ENCODE assay signal across 9 cellular contexts in genomic region chr14:31126680-31127079, GRCh38.
"Had no signal": no experiment of that assay in that cellular context is flagged by ENCODE, and none has a peak within 500 bp of the region (broad histone marks: within the 10 kb centered on the region; RNA-seq: fewer than 3 reads in every experiment).

No MANE protein-coding gene starts in this region.

- ATAC-seq: HCT116 had no signal

- FAIRE-seq: HTR-8/SVneo had no signal

- DNase-seq: GM23248, GOT3, H7, HFFc6, KBM-7 had no signal

- H3K9me3 Mint-ChIP-seq: HFFc6, IgD-negative memory B cell had no signal

- H3K4me3 Mint-ChIP-seq: HFFc6, IgD-negative memory B cell had no signal

- H3K9me3 ChIP-seq: HAP-1 had no signal

- H3K27ac Mint-ChIP-seq: HFFc6 had no signal

- H3K27me3 Mint-ChIP-seq: IgD-negative memory B cell had no signal

- H3K27ac ChIP-seq: GM23248 had no signal

- H2AFZ ChIP-seq: GM23248 had no signal

- H3K4me3 ChIP-seq: GM23248, HAP-1 had no signal

- H3K9ac ChIP-seq: GM23248 had no signal
